Comparison of ENCODE assay signal across 8 cellular contexts in genomic region chr3:142224482-142225072, GRCh38. TPM values are rescaled to one million over a fixed set of nuclear protein-coding genes. Genes with fewer than 3 reads are reported as not detected.
DNase-seq lines count a peak whose midpoint lies in the region; ATAC-seq and TF ChIP-seq lines count a peak whose summit lies in the region.

No MANE protein-coding gene starts in this region.

- H3K36me3 Mint-ChIP-seq in CD4-positive, alpha-beta T cell (ENCODE audit: low read depth) = no peaks in the 10 kb centered on the region
- peaks cover 4% of the 10 kb centered on the region for H3K36me3 Mint-ChIP-seq in nephron progenitor cell (ENCODE audit: low read depth)

- H4K20me1 ChIP-seq in MM.1S (ENCODE audit: insufficient read depth, low read length) = no peaks in the 10 kb centered on the region

- H3K4me1 ChIP-seq in MM.1S (ENCODE audit: low read length) (no peaks in the 10 kb centered on the region), duodenal mucosa (ENCODE audit: control insufficient read depth in 1 of 2, insufficient read depth in 2 of 2, low read length in 2 of 2) (peaks cover 3 to 17% of the 10 kb centered on the region in 2 donors)

- H3K79me2 ChIP-seq in MM.1S (ENCODE audit: low read length) = no peaks in the 10 kb centered on the region

- H3K27ac ChIP-seq in CD4-positive, alpha-beta T cell (ENCODE audit: low read depth, low read length) = no peak overlapping the region
- H3K27ac ChIP-seq in MM.1S (ENCODE audit: low read length) (peak overlapping the region; percentile 71; the same call in 1 of the 2 replicates), duodenal mucosa (ENCODE audit: low read depth, low read length) (peak overlapping the region; percentile 87)

- H3K4me1 Mint-ChIP-seq in CD4-positive, alpha-beta T cell (ENCODE audit: low read depth) = peaks cover 22% of the 10 kb centered on the region
- H3K4me1 Mint-ChIP-seq in nephron progenitor cell = peaks cover 21% of the 10 kb centered on the region

- H3K36me3 ChIP-seq in MM.1S (replicated peaks; ENCODE audit: insufficient read depth, low read length) = no peaks in the 10 kb centered on the region
- H3K36me3 ChIP-seq in duodenal mucosa (ENCODE audit: control insufficient read depth in 1 of 2, insufficient read depth in 2 of 2, low read length in 2 of 2) = no peaks in the 10 kb centered on the region

- peak overlapping the region; percentile 95 for H3K4me3 Mint-ChIP-seq in CD4-positive, alpha-beta T cell
- H3K4me3 Mint-ChIP-seq in nephron progenitor cell = peak overlapping the region; percentile 86

- TF ChIP-seq CTCF in CD4-positive, alpha-beta T cell (IDR thresholded peaks at IDR 0.05) = no peak
- no peak for TF ChIP-seq CTCF in MM.1S (IDR thresholded peaks at IDR 0.05; ENCODE audit: low read length)
- TF ChIP-seq CTCF in nephron progenitor cell (IDR thresholded peaks at IDR 0.05) = no peak

- no peaks in the 10 kb centered on the region; the same call in 1 of the 2 replicates for H3F3A ChIP-seq in MM.1S (ENCODE audit: insufficient read depth, low read length)

- ATAC-seq in CD4-positive, alpha-beta T cell (ENCODE audit: poor library complexity) = no peak
- ATAC-seq in GM18517 (IDR thresholded peaks at IDR 0.05; ENCODE audit: unreplicated experiment) = no peak

- H3K27ac Mint-ChIP-seq in CD4-positive, alpha-beta T cell = peak overlapping the region; percentile 76
- H3K27ac Mint-ChIP-seq in nephron progenitor cell = no peak overlapping the region

- no peaks in the 10 kb centered on the region for H3K9me3 Mint-ChIP-seq in CD4-positive, alpha-beta T cell
- H3K9me3 Mint-ChIP-seq in nephron progenitor cell = no peaks in the 10 kb centered on the region

- H3K9me2 ChIP-seq in MM.1S (replicated peaks; ENCODE audit: insufficient read depth, low read length) = no peaks in the 10 kb centered on the region

- DNase-seq in CD4-positive, alpha-beta T cell = peak in 1 of 10 experiments; percentile 6
- DNase-seq in MM.1S (no peak), nephron progenitor cell (no peak), RPMI8226 (no peak), iPS-NIHi11 (ENCODE audit: low spot score) (no peak), amniotic stem cell (lab: John Stamatoyannopoulos, UW) (no peak)

- no peaks in the 10 kb centered on the region for H3K9me3 ChIP-seq in CD4-positive, alpha-beta T cell (ENCODE audit: control insufficient read depth, low read length)
- H3K9me3 ChIP-seq in MM.1S (replicated peaks; ENCODE audit: insufficient read depth, low read length) (no peaks in the 10 kb centered on the region), duodenal mucosa (ENCODE audit: control insufficient read depth in 1 of 2, low read length in 2 of 2) (no peaks in the 10 kb centered on the region)

- H3K4me2 ChIP-seq in MM.1S (ENCODE audit: low read depth, low read length) = peak overlapping the region; percentile 49

- intact Hi-C loops in CD4-positive, alpha-beta T cell (cut with DNase I, micrococcal nuclease) = loop anchor here (5.0 to 10.0 kb wide), 7 partner anchors 77 to 1748 kb away; partner anchors contain the start of genes ATP1B3 (in 1 of the 2), DIPK2A (in 1 of the 2), PLS1 (in 1 of the 2) and PXYLP1 (in 1 of the 2)

- H3K27me3 Mint-ChIP-seq in CD4-positive, alpha-beta T cell = no peaks in the 10 kb centered on the region
- peaks cover 3% of the 10 kb centered on the region for H3K27me3 Mint-ChIP-seq in nephron progenitor cell (ENCODE audit: low read depth, poor library complexity)

- H3K4me3 ChIP-seq in MM.1S (ENCODE audit: low read length) (peak overlapping the region; percentile 82), duodenal mucosa (ENCODE audit: low read depth in 1 of 2, low read length in 2 of 2) (peak overlapping the region; percentile 83 to 87)

- no peaks in the 10 kb centered on the region for H3K27me3 ChIP-seq in CD4-positive, alpha-beta T cell (ENCODE audit: control insufficient read depth, insufficient read depth, low read length)
- no peaks in the 10 kb centered on the region for H3K27me3 ChIP-seq in MM.1S (replicated peaks; ENCODE audit: insufficient read depth, low read length)
- H3K27me3 ChIP-seq in duodenal mucosa (ENCODE audit: control insufficient read depth in 1 of 2, insufficient read depth in 2 of 2, low read length in 2 of 2) = no peaks in the 10 kb centered on the region

- peak overlapping the region; percentile 71 for H3K9ac ChIP-seq in MM.1S (ENCODE audit: low read length)
- peak overlapping the region; percentile 75 to 87 for H3K9ac ChIP-seq in duodenal mucosa (ENCODE audit: low read depth in 1 of 2, low read length in 2 of 2)

- peak overlapping the region; percentile 88 for H2AFZ ChIP-seq in MM.1S (ENCODE audit: low read length)

- POLR2A ChIA-PET in CD4-positive, alpha-beta T cell (lab: Charles Lee) = no interaction called here

- CTCF ChIA-PET in CD4-positive, alpha-beta T cell (lab: Charles Lee) = no interaction called here

RNA-seq across cellular contexts. Expression of gene GK5, which starts 0.8 kb away (rescaled TPM):
- total RNA-seq in CD4-positive, alpha-beta T cell = 10 to 100 TPM; 12.1 to 14.2 TPM
